24 cellular contexts compared by ENCODE assay signal in the genomic region with DNA sequence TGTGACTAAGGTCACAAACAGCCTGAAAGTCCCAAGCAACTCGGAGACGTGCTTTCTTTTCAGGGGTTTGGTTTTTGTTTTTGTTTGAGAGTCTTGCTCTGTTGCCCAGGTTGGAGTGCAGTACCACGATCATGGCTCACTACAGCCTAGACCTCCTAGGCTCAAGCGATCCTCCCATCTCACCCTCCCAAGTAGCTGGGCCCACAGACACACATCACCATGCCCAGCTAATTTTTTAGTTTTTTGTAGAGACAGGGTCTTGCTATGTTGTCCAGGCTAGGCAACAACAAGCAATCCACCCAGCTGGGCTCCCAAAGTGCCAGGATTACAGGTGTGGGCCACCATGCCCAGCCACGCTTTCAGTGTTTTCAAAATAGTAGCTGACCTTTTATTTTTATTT. TPM values are rescaled to one million over a fixed set of nuclear protein-coding genes. Genes with fewer than 3 reads are reported as not detected.
A peak's percentile ranks its signal among the peaks of the same experiment; 100 is the strongest.
DNase-seq lines count a peak whose midpoint lies in the region; ATAC-seq, FAIRE-seq and TF ChIP-seq lines count a peak whose summit lies in the region.
"Had no signal": no experiment of that assay in that cellular context is flagged by ENCODE, and none has a peak within 500 bp of the region (broad histone marks: within the 10 kb centered on the region; RNA-seq: fewer than 3 reads in every experiment).

No MANE protein-coding gene starts in this region.

- H3K4me1 Mint-ChIP-seq in activated CD8-positive, alpha-beta T cell treated with anti-CD3 and anti-CD28 coated beads, Interleukin-2, amount 10 ng/mL, durations not matched to agents 7 days and 5 days (ENCODE audit: low read depth): no peaks in the 10 kb centered on the region
- H3K4me1 Mint-ChIP-seq in activated CD8-positive, alpha-beta T cell treated with anti-CD3 and anti-CD28 coated beads for 36 hours (ENCODE audit: low read depth): no peaks in the 10 kb centered on the region
- H3K4me1 Mint-ChIP-seq: B cell had no signal

- no peaks in the 10 kb centered on the region for H3K27me3 ChIP-seq in K562 (ENCODE audit: control insufficient read depth in 2 of 2, insufficient read depth in 2 of 2, low read length in 2 of 2)
- no peaks in the 10 kb centered on the region for H3K27me3 ChIP-seq in neutrophil
- no peaks in the 10 kb centered on the region for H3K27me3 ChIP-seq in H7 (ENCODE audit: control insufficient read depth, insufficient read depth, low read length)
- H3K27me3 ChIP-seq: BLaER1 treated with 17β-estradiol and CSF1 and Interleukin-3, amounts not matched to agents 10 nM and 100 nM had no signal

- no TSS peak for BruUV-seq in K562 (replicated peaks; lab: Mats Ljungman, UMichigan)

- H3K4me3 Mint-ChIP-seq in activated CD8-positive, alpha-beta T cell treated with anti-CD3 and anti-CD28 coated beads, Interleukin-2, amount 10 ng/mL, durations not matched to agents 7 days and 5 days: no peak overlapping the region
- H3K4me3 Mint-ChIP-seq in activated CD8-positive, alpha-beta T cell treated with anti-CD3 and anti-CD28 coated beads for 36 hours: no peak overlapping the region
- H3K4me3 Mint-ChIP-seq: B cell; CD4-positive, alpha-beta T cell; CD8-positive, alpha-beta T cell had no signal

- in situ Hi-C loops in K562 (cut with MboI): no loop called here

- H3K9ac ChIP-seq in K562 (ENCODE audit: insufficient read depth in 1 of 2, low read depth in 2 of 2, low read length in 2 of 2): no peak overlapping the region
- H3K9ac ChIP-seq: BLaER1 treated with 17β-estradiol and CSF1 and Interleukin-3, amounts not matched to agents 10 nM and 100 nM had no signal

- TF ChIP-seq RAD21 in K562 (CRISPR knock-in tag; conservative IDR thresholded peaks at IDR 0.05 in 1 of 2, IDR thresholded peaks at IDR 0.05 in 1 of 2): no peak

- POLR2A ChIA-PET in activated CD8-positive, alpha-beta T cell treated with anti-CD3 and anti-CD28 coated beads, Interleukin-2, amount 10 ng/mL, durations not matched to agents 7 days and 5 days (lab: Charles Lee): no interaction called here
- POLR2A ChIA-PET in activated CD8-positive, alpha-beta T cell treated with anti-CD3 and anti-CD28 coated beads for 36 hours (lab: Charles Lee): no interaction called here
- POLR2A ChIA-PET in HEK293 (lab: Yijun Ruan, JAX): interaction anchor here (0.6 kb wide), 1 partner anchor 83 kb away, joined by 3 read pairs; no protein-coding TSS in a partner anchor
- POLR2A ChIA-PET in K562 (lab: Yijun Ruan, JAX): interaction anchor here (1.3 kb wide), 2 partner anchors 9 kb away, joined by 4 read pairs; no protein-coding TSS in a partner anchor

- no peaks in the 10 kb centered on the region for H3K9me1 ChIP-seq in K562 (ENCODE audit: control insufficient read depth, insufficient read depth, low read length)

- H3K4me1 ChIP-seq in HEK293 (ENCODE audit: control insufficient read depth, insufficient read depth, low read length) (no peaks in the 10 kb centered on the region), K562 (replicated peaks in 1 of 2; ENCODE audit: control insufficient read depth in 2 of 2, insufficient read depth in 2 of 2, low read length in 2 of 2) (peaks cover 0 to 3% of the 10 kb centered on the region in 2 experiments; a peak in 1 of 5 replicates), neutrophil (ENCODE audit: control insufficient read depth in 1 of 2, insufficient read depth in 1 of 2, low read depth in 1 of 2, low read length in 1 of 2) (peaks cover 21 to 23% of the 10 kb centered on the region in 2 experiments)
- H3K4me1 ChIP-seq: Caco-2 had no signal

- no peak overlapping the region for H3K27ac ChIP-seq in HEK293 (ENCODE audit: extremely low read depth, low read depth, low read length)
- no peak overlapping the region for H3K27ac ChIP-seq in K562 (ENCODE audit: extremely low read depth, low read depth, low read length)
- peak overlapping the region; percentile 8 for H3K27ac ChIP-seq in neutrophil
- H3K27ac ChIP-seq: 22Rv1, A549, C4-2B had no signal

- H3K27ac Mint-ChIP-seq in activated CD8-positive, alpha-beta T cell treated with anti-CD3 and anti-CD28 coated beads, Interleukin-2, amount 10 ng/mL, durations not matched to agents 7 days and 5 days: peak overlapping the region; percentile 34
- H3K27ac Mint-ChIP-seq in activated CD8-positive, alpha-beta T cell treated with anti-CD3 and anti-CD28 coated beads for 36 hours: no peak overlapping the region
- H3K27ac Mint-ChIP-seq: B cell; CD4-positive, alpha-beta T cell; CD8-positive, alpha-beta T cell had no signal

- ATAC-seq in activated CD8-positive, alpha-beta T cell treated with anti-CD3 and anti-CD28 coated beads, Interleukin-2, amount 10 ng/mL, durations not matched to agents 7 days and 5 days: no peak
- ATAC-seq in activated CD8-positive, alpha-beta T cell treated with anti-CD3 and anti-CD28 coated beads for 36 hours: no peak
- no peak for ATAC-seq in K562
- ATAC-seq: A549; CD8-positive, alpha-beta T cell had no signal

- no peak for DNase-seq in activated CD8-positive, alpha-beta T cell treated with anti-CD3 and anti-CD28 coated beads, Interleukin-2, amount 10 ng/mL, durations not matched to agents 7 days and 5 days
- DNase-seq in activated CD8-positive, alpha-beta T cell treated with anti-CD3 and anti-CD28 coated beads for 36 hours: no peak
- DNase-seq in K562 (ENCODE audit: extremely low read depth in 1 of 4, low spot score in 3 of 4) (no peak), HTR-8/SVneo (ENCODE audit: insufficient read length, low spot score) (no peak), occipital lobe (lab: John Stamatoyannopoulos, UW) (no peak), H7 (no peak)
- DNase-seq: AML-193; Caco-2; Calu3; CD4-positive, alpha-beta T cell; CD8-positive, alpha-beta T cell; DMS79 treated with DMSO at 0.1 percent for 48 hours; GF-D8 had no signal

- no peak overlapping the region for H3K4me3 ChIP-seq in HEK293 (ENCODE audit: low read depth, low read length)
- H3K4me3 ChIP-seq in K562: no peak overlapping the region
- H3K4me3 ChIP-seq in neutrophil (ENCODE audit: low read depth in 1 of 2, low read length in 1 of 2): no peak overlapping the region
- no peak overlapping the region for H3K4me3 ChIP-seq in H7 (ENCODE audit: insufficient read depth, low read depth, low read length)
- H3K4me3 ChIP-seq: A549; BLaER1 treated with 17β-estradiol and CSF1 and Interleukin-3, amounts not matched to agents 10 nM and 100 nM had no signal

- peaks cover 11 to 70% of the 10 kb centered on the region in 2 experiments; a peak in 2 of 3 replicates for H3K36me3 ChIP-seq in HEK293 (ENCODE audit: control insufficient read depth in 2 of 2, insufficient read depth in 1 of 2, low read length in 2 of 2)
- peaks cover 73% of the 10 kb centered on the region for H3K36me3 ChIP-seq in K562 (ENCODE audit: control insufficient read depth, insufficient read depth, low read length)
- H3K36me3 ChIP-seq in neutrophil: no peaks in the 10 kb centered on the region
- peaks cover 37% of the 10 kb centered on the region for H3K36me3 ChIP-seq in H7 (replicated peaks; ENCODE audit: control insufficient read depth, insufficient read depth, low read length)

- TF ChIP-seq POLR2A in K562 (conservative IDR thresholded peaks at IDR 0.05): no peak

- H3K9me3 ChIP-seq in HEK293 (ENCODE audit: control insufficient read depth, insufficient read depth, low read depth, low read length): no peaks in the 10 kb centered on the region
- H3K9me3 ChIP-seq in K562 (replicated peaks; ENCODE audit: control insufficient read depth, insufficient read depth, low read depth, low read length): no peaks in the 10 kb centered on the region
- H3K9me3 ChIP-seq in neutrophil: no peaks in the 10 kb centered on the region
- H3K9me3 ChIP-seq: A549; BLaER1 treated with 17β-estradiol and CSF1 and Interleukin-3, amounts not matched to agents 10 nM and 100 nM; Caco-2 had no signal

- no peaks in the 10 kb centered on the region for H3K27me3 Mint-ChIP-seq in activated CD8-positive, alpha-beta T cell treated with anti-CD3 and anti-CD28 coated beads, Interleukin-2, amount 10 ng/mL, durations not matched to agents 7 days and 5 days (ENCODE audit: low read depth)
- no peaks in the 10 kb centered on the region for H3K27me3 Mint-ChIP-seq in activated CD8-positive, alpha-beta T cell treated with anti-CD3 and anti-CD28 coated beads for 36 hours
- H3K27me3 Mint-ChIP-seq: B cell; CD4-positive, alpha-beta T cell had no signal

- FAIRE-seq in K562 (lab: Jason Lieb, UNC) (no peak), HTR-8/SVneo (lab: Jason Lieb, UNC) (no peak)
- FAIRE-seq: A549, D721Med, G401.6, GM12891, GM19239 had no signal

- no peak overlapping the region for H3K4me2 ChIP-seq in K562 (ENCODE audit: insufficient read depth, low read length)
- H3K4me2 ChIP-seq: A549 had no signal

- no peaks in the 10 kb centered on the region for H3K79me2 ChIP-seq in K562 (ENCODE audit: control insufficient read depth, insufficient read depth, low read length)

- TF ChIP-seq EP300 in K562 (IDR thresholded peaks at IDR 0.05; ENCODE audit: low read length): no peak

- no peaks in the 10 kb centered on the region for H3K9me3 Mint-ChIP-seq in activated CD8-positive, alpha-beta T cell treated with anti-CD3 and anti-CD28 coated beads, Interleukin-2, amount 10 ng/mL, durations not matched to agents 7 days and 5 days (ENCODE audit: insufficient read depth)
- H3K9me3 Mint-ChIP-seq in activated CD8-positive, alpha-beta T cell treated with anti-CD3 and anti-CD28 coated beads for 36 hours: no peaks in the 10 kb centered on the region
- H3K9me3 Mint-ChIP-seq: CD4-positive, alpha-beta T cell; CD8-positive, alpha-beta T cell had no signal

- CTCF ChIA-PET in activated CD8-positive, alpha-beta T cell treated with anti-CD3 and anti-CD28 coated beads, Interleukin-2, amount 10 ng/mL, durations not matched to agents 7 days and 5 days (lab: Charles Lee): interaction anchor here (0.6 to 1.4 kb wide), 2 partner anchors 15 to 20 kb away, joined by 3 to 4 read pairs; partner anchors contain the start of gene GGA2
- CTCF ChIA-PET in activated CD8-positive, alpha-beta T cell treated with anti-CD3 and anti-CD28 coated beads for 36 hours (lab: Charles Lee): no interaction called here
- CTCF ChIA-PET in HEK293 (lab: Yijun Ruan, JAX) (interaction anchor here (0.6 to 1.0 kb wide), 2 partner anchors 32 to 39 kb away, joined by 3 to 9 read pairs; no protein-coding TSS in a partner anchor), K562 (lab: Yijun Ruan, JAX; ENCODE audit: low intra/inter-chr PET ratio) (no interaction called here)

- H3K36me3 Mint-ChIP-seq in activated CD8-positive, alpha-beta T cell treated with anti-CD3 and anti-CD28 coated beads, Interleukin-2, amount 10 ng/mL, durations not matched to agents 7 days and 5 days (ENCODE audit: low read depth): peaks cover 31% of the 10 kb centered on the region
- H3K36me3 Mint-ChIP-seq in activated CD8-positive, alpha-beta T cell treated with anti-CD3 and anti-CD28 coated beads for 36 hours (ENCODE audit: low read depth): peaks cover 36% of the 10 kb centered on the region

- WGBS in K562 (ENCODE audit: insufficient coverage, low coverage, missing lambda C conversion rate): 94% methylated on average over 5 of the region's 5 CpGs

- intact Hi-C loops in activated CD8-positive, alpha-beta T cell treated with anti-CD3 and anti-CD28 coated beads for 36 hours (cut with micrococcal nuclease): no loop called here
- intact Hi-C loops in K562 (cut with micrococcal nuclease): no loop called here

- H2AFZ ChIP-seq in K562 (ENCODE audit: low read depth, low read length): no peak overlapping the region

- no peaks in the 10 kb centered on the region for H4K20me1 ChIP-seq in K562 (replicated peaks; ENCODE audit: control insufficient read depth, insufficient read depth, low read length)

- no peak for TF ChIP-seq CTCF in activated CD8-positive, alpha-beta T cell treated with anti-CD3 and anti-CD28 coated beads for 36 hours (IDR thresholded peaks at IDR 0.05)
- TF ChIP-seq CTCF in HEK293 (tag by site-specific recombination; IDR thresholded peaks at IDR 0.05): no peak
- TF ChIP-seq CTCF in K562 (IDR thresholded peaks at IDR 0.05 in 2 of 3, conservative IDR thresholded peaks at IDR 0.05 in 1 of 3; ENCODE audit: insufficient read depth in 2 of 3, low read depth in 1 of 3, low read length in 3 of 3): no peak
- no peak for TF ChIP-seq CTCF in neutrophil (IDR thresholded peaks at IDR 0.05)

RNA-seq across cellular contexts. Expression of gene GGA2, which starts 19.8 kb away (rescaled TPM):
- total RNA-seq in activated CD8-positive, alpha-beta T cell treated with anti-CD3 and anti-CD28 coated beads, Interleukin-2, amount 10 ng/mL, durations not matched to agents 7 days and 5 days: 100 to 1,000 TPM; 111 to 118 TPM
- total RNA-seq in activated CD8-positive, alpha-beta T cell treated with anti-CD3 and anti-CD28 coated beads for 36 hours: 10 to 100 TPM; 91.0 to 96.9 TPM
- 367 and 371 TPM in 2 replicates for total RNA-seq in K562 (2011; cell fraction: chromatin; rRNA removed; ENCODE audit: low replicate concordance)
- total RNA-seq in K562 (2011; cell fraction: nucleolus; rRNA removed): 182 and 192 TPM in 2 replicates
- 271 and 359 TPM in 2 replicates for total RNA-seq in K562 (2011; cell fraction: nucleoplasm; rRNA removed)
- total RNA-seq in K562 (2014; rRNA removed): 53.3 and 66.3 TPM in 2 replicates
- 64.5 and 78.7 TPM in 2 replicates for total RNA-seq in K562 (2014; rRNA removed; fragmentation: Illumina TruSeq; extraction: Trizol)
- total RNA-seq in K562 (2015; rRNA removed; fragmentation: Illumina TruSeq; extraction: Trizol): 53.6 and 63.0 TPM in 2 replicates
- total RNA-seq in K562 (2021): 88.9 and 93.1 TPM in 2 replicates
- 97.5 and 110 TPM in 2 replicates for polyA plus RNA-seq in K562 (2011; rRNA removed)
- 43.4 and 61.3 TPM in 2 replicates for polyA plus RNA-seq in K562 (2011; cell fraction: cytosol; rRNA removed)
- polyA plus RNA-seq in K562 (2011; cell fraction: nucleus; rRNA removed): 220 and 244 TPM in 2 replicates
- 54.5 and 77.0 TPM in 2 replicates for polyA plus RNA-seq in K562 (2012)
- 99.9 and 133 TPM in 2 replicates for polyA plus RNA-seq in K562 (2014; fragmentation: Illumina TruSeq; extraction: Trizol)
- polyA plus RNA-seq in K562 (2014; fragmentation: Nextera tagmentation; extraction: Ambion mirVana): 10 to 100 TPM; 11.9 to 15.7 TPM
- polyA plus RNA-seq in K562 (2014; rRNA removed): 74.6 and 78.4 TPM in 2 replicates
- 87.4 and 89.5 TPM in 2 replicates for polyA minus RNA-seq in K562 (2011; rRNA and poly(A)+ RNA removed)
- polyA minus RNA-seq in K562 (2011; cell fraction: cytosol; rRNA and poly(A)+ RNA removed): 36.8 and 46.2 TPM in 2 replicates
- polyA minus RNA-seq in K562 (2011; cell fraction: nucleus; rRNA and poly(A)+ RNA removed): 56.7 and 77.6 TPM in 2 replicates
- 27.8 TPM for total RNA-seq in occipital lobe
- 23.2 and 34.1 TPM in 2 replicates for total RNA-seq in H7 (2014; rRNA removed; shearing (Covaris generic))

RNA-seq across cellular contexts. Expression of gene EARS2, which starts 27.1 kb away (rescaled TPM):
- total RNA-seq in activated CD8-positive, alpha-beta T cell treated with anti-CD3 and anti-CD28 coated beads, Interleukin-2, amount 10 ng/mL, durations not matched to agents 7 days and 5 days: 10 to 100 TPM; 16.3 to 16.4 TPM
- 10 to 100 TPM; 25.7 to 29.1 TPM for total RNA-seq in activated CD8-positive, alpha-beta T cell treated with anti-CD3 and anti-CD28 coated beads for 36 hours
- 61.3 and 143 TPM in 2 replicates for total RNA-seq in K562 (2011; cell fraction: chromatin; rRNA removed; ENCODE audit: low replicate concordance)
- 97.4 and 101 TPM in 2 replicates for total RNA-seq in K562 (2011; cell fraction: nucleolus; rRNA removed)
- total RNA-seq in K562 (2011; cell fraction: nucleoplasm; rRNA removed): 85.9 and 96.5 TPM in 2 replicates
- total RNA-seq in K562 (2014; rRNA removed) (31.3 and 40.7 TPM in 2 replicates), K562 (2014; rRNA removed; fragmentation: Illumina TruSeq; extraction: Trizol) (38.2 and 42.1 TPM in 2 replicates), K562 (2015; rRNA removed; fragmentation: Illumina TruSeq; extraction: Trizol) (39.9 and 41.7 TPM in 2 replicates), K562 (2021) (35.7 and 35.9 TPM in 2 replicates), occipital lobe (29.3 TPM)
- polyA plus RNA-seq in K562 (2011; rRNA removed) (57.4 and 63.3 TPM in 2 replicates), K562 (2014; fragmentation: Illumina TruSeq; extraction: Trizol) (46.6 and 58.6 TPM in 2 replicates), K562 (2014; fragmentation: Nextera tagmentation; extraction: Ambion mirVana) (10 to 100 TPM; 17.6 to 20.4 TPM), K562 (2014; rRNA removed) (36.3 and 43.2 TPM in 2 replicates)
- polyA plus RNA-seq in K562 (2011; cell fraction: cytosol; rRNA removed): 80.9 and 118 TPM in 2 replicates
- polyA plus RNA-seq in K562 (2011; cell fraction: nucleus; rRNA removed): 62.7 and 98.7 TPM in 2 replicates
- polyA plus RNA-seq in K562 (2012): 17.5 and 29.5 TPM in 2 replicates
- polyA minus RNA-seq in K562 (2011; rRNA and poly(A)+ RNA removed): 78.2 and 79.2 TPM in 2 replicates
- 41.2 and 58.2 TPM in 2 replicates for polyA minus RNA-seq in K562 (2011; cell fraction: cytosol; rRNA and poly(A)+ RNA removed)
- polyA minus RNA-seq in K562 (2011; cell fraction: nucleus; rRNA and poly(A)+ RNA removed): 39.6 and 57.3 TPM in 2 replicates
- total RNA-seq in H7 (2014; rRNA removed; shearing (Covaris generic)): 101 and 105 TPM in 2 replicates

RNA-seq across cellular contexts. Expression of gene UBFD1, which starts 27.5 kb away (rescaled TPM):
- total RNA-seq in activated CD8-positive, alpha-beta T cell treated with anti-CD3 and anti-CD28 coated beads, Interleukin-2, amount 10 ng/mL, durations not matched to agents 7 days and 5 days: 10 to 100 TPM; 40.2 to 46.3 TPM
- 10 to 100 TPM; 51.8 to 54.1 TPM for total RNA-seq in activated CD8-positive, alpha-beta T cell treated with anti-CD3 and anti-CD28 coated beads for 36 hours
- total RNA-seq in K562 (2011; cell fraction: chromatin; rRNA removed; ENCODE audit: low replicate concordance): 119 and 132 TPM in 2 replicates
- 81.9 and 104 TPM in 2 replicates for total RNA-seq in K562 (2011; cell fraction: nucleolus; rRNA removed)
- 134 and 172 TPM in 2 replicates for total RNA-seq in K562 (2011; cell fraction: nucleoplasm; rRNA removed)
- 66.2 and 91.7 TPM in 2 replicates for total RNA-seq in K562 (2014; rRNA removed)
- total RNA-seq in K562 (2014; rRNA removed; fragmentation: Illumina TruSeq; extraction: Trizol): 31.0 and 34.6 TPM in 2 replicates
- 25.5 and 26.3 TPM in 2 replicates for total RNA-seq in K562 (2015; rRNA removed; fragmentation: Illumina TruSeq; extraction: Trizol)
- 65.6 and 68.1 TPM in 2 replicates for total RNA-seq in K562 (2021)
- 51.3 and 53.2 TPM in 2 replicates for polyA plus RNA-seq in K562 (2011; rRNA removed)
- polyA plus RNA-seq in K562 (2011; cell fraction: cytosol; rRNA removed): 45.2 and 62.5 TPM in 2 replicates
- polyA plus RNA-seq in K562 (2011; cell fraction: nucleus; rRNA removed): 77.7 and 83.6 TPM in 2 replicates
- 29.3 and 42.1 TPM in 2 replicates for polyA plus RNA-seq in K562 (2012)
- polyA plus RNA-seq in K562 (2014; fragmentation: Illumina TruSeq; extraction: Trizol): 29.0 and 34.0 TPM in 2 replicates
- polyA plus RNA-seq in K562 (2014; fragmentation: Nextera tagmentation; extraction: Ambion mirVana): 10 to 100 TPM; 10.7 to 11.0 TPM
- 47.9 and 58.8 TPM in 2 replicates for polyA plus RNA-seq in K562 (2014; rRNA removed)
- polyA minus RNA-seq in K562 (2011; rRNA and poly(A)+ RNA removed): 44.9 and 47.1 TPM in 2 replicates
- 22.3 and 28.6 TPM in 2 replicates for polyA minus RNA-seq in K562 (2011; cell fraction: cytosol; rRNA and poly(A)+ RNA removed)
- 43.6 and 61.6 TPM in 2 replicates for polyA minus RNA-seq in K562 (2011; cell fraction: nucleus; rRNA and poly(A)+ RNA removed)
- total RNA-seq in occipital lobe: 62.2 TPM
- 68.2 and 72.9 TPM in 2 replicates for total RNA-seq in H7 (2014; rRNA removed; shearing (Covaris generic))

Comparison
In these comparisons a context has a peak if more than half of its experiments do, and no peak if none do; other contexts are left out.
1. CTCF ChIA-PET loops: an anchor here in activated CD8-positive, alpha-beta T cell treated with anti-CD3 and anti-CD28 coated beads, Interleukin-2, amount 10 ng/mL, durations not matched to agents 7 days and 5 days (0.6 to 1.4 kb wide) and HEK293 (0.6 to 1.0 kb wide); none called in activated CD8-positive, alpha-beta T cell treated with anti-CD3 and anti-CD28 coated beads for 36 hours and K562.
2. POLR2A ChIA-PET loops: an anchor here in HEK293 (0.6 kb wide) and K562 (1.3 kb wide); none called in activated CD8-positive, alpha-beta T cell treated with anti-CD3 and anti-CD28 coated beads, Interleukin-2, amount 10 ng/mL, durations not matched to agents 7 days and 5 days and activated CD8-positive, alpha-beta T cell treated with anti-CD3 and anti-CD28 coated beads for 36 hours.